In genomic region chr12:106141920-106142319, GRCh38 we compare ENCODE assay signal across 7 cellular contexts. TPM values are rescaled to one million over a fixed set of nuclear protein-coding genes. Genes with fewer than 3 reads are reported as not detected.
A peak's percentile ranks its signal among the peaks of the same experiment; 100 is the strongest.
DNase-seq lines count a peak whose midpoint lies in the region; ATAC-seq, FAIRE-seq and TF ChIP-seq lines count a peak whose summit lies in the region.
"Not testable (repeated sequence)": the region's sequence is repeated elsewhere in the genome, so short reads cannot be mapped to it uniquely, and the experiment has no call there.

No MANE protein-coding gene starts in this region.

- FAIRE-seq in astrocyte (lab: Jason Lieb, UNC), result not testable (repeated sequence)

- H3K4me3 Mint-ChIP-seq in Calu3 (ENCODE audit: low read depth, unreplicated experiment), result peak overlapping the region; percentile 78
- peak overlapping the region; percentile 91 for H3K4me3 Mint-ChIP-seq in astrocyte (ENCODE audit: unreplicated experiment)
- H3K4me3 Mint-ChIP-seq in glutamatergic neuron (ENCODE audit: unreplicated experiment), result peak overlapping the region; percentile 65
- H3K4me3 Mint-ChIP-seq in neural crest cell, result peak overlapping the region; percentile 94

- intact Hi-C loops in Calu3 (cut with micrococcal nuclease; ENCODE audit: unreplicated experiment), result not testable (repeated sequence)
- intact Hi-C loops in gastrocnemius medialis (cut with DNase I; ENCODE audit: low total_unique reads), result loop anchor here (5.0 kb wide), 1 partner anchor 160 kb away; the partner anchor contains the start of gene TCP11L2

- not testable (repeated sequence) for TF ChIP-seq POLR2A in gastrocnemius medialis (IDR thresholded peaks at IDR 0.05)

- H3K9me2 ChIP-seq in hepatocyte (replicated peaks; ENCODE audit: insufficient read depth), result not testable (repeated sequence)

- H3K4me2 ChIP-seq in astrocyte (ENCODE audit: low read length) (peak overlapping the region; percentile 90), hepatocyte (peak overlapping the region; percentile 95)

- not testable (repeated sequence) for DNase-seq in Calu3; astrocyte (ENCODE audit: low read depth); glutamatergic neuron; hepatocyte (ENCODE audit: low spot score); neural crest cell (ENCODE audit: low read depth, low spot score); gastrocnemius medialis
- DNase-seq in MV-4-11 (lab: John Stamatoyannopoulos, UW), result peak; percentile 9

- CTCF ChIA-PET in Calu3 (lab: Charles Lee), result interaction anchor here (0.6 kb wide), 1 partner anchor 649 kb away, joined by 3 read pairs; no protein-coding TSS in a partner anchor

- not testable (repeated sequence) for TF ChIP-seq CTCF in Calu3 (IDR thresholded peaks at IDR 0.05; ENCODE audit: unreplicated experiment); astrocyte (IDR thresholded peaks at IDR 0.05; ENCODE audit: insufficient read depth, low read depth, low read length); glutamatergic neuron (IDR thresholded peaks at IDR 0.05; ENCODE audit: partially characterized antibody, unreplicated experiment); hepatocyte (IDR thresholded peaks at IDR 0.05; ENCODE audit: poor library complexity); neural crest cell (conservative IDR thresholded peaks at IDR 0.05); gastrocnemius medialis (IDR thresholded peaks at IDR 0.05 in 4 of 5, conservative IDR thresholded peaks at IDR 0.05 in 1 of 5)

- H2AFZ ChIP-seq in astrocyte (ENCODE audit: low read depth, low read length); hepatocyte: not testable (repeated sequence)

- H3K4me3 ChIP-seq in astrocyte (ENCODE audit: insufficient read depth, low read depth, low read length); hepatocyte; gastrocnemius medialis: not testable (repeated sequence)

- 84% methylated on average over 7 of the region's 8 CpGs for WGBS in hepatocyte (ENCODE audit: low lambda C conversion rate, missing lambda C conversion rate)

- H3K4me1 Mint-ChIP-seq in Calu3 (ENCODE audit: low read depth, unreplicated experiment) (peaks cover 53% of the 10 kb centered on the region), astrocyte (ENCODE audit: low read depth, unreplicated experiment) (peaks cover 44% of the 10 kb centered on the region), neural crest cell (peaks cover 68% of the 10 kb centered on the region)
- H3K4me1 Mint-ChIP-seq in glutamatergic neuron (ENCODE audit: low read depth, unreplicated experiment), result not testable (repeated sequence)

- in situ Hi-C loops in gastrocnemius medialis (cut with MboI; ENCODE audit: low sequenced_read_pairs in 4 of 4), result loop anchor here (5.0 to 25.0 kb wide), 3 partner anchors 330 to 730 kb away; no protein-coding TSS in a partner anchor

- not testable (repeated sequence) for ATAC-seq in gastrocnemius medialis

- H3K4me1 ChIP-seq in astrocyte (ENCODE audit: insufficient read depth, low read length), result peaks cover 28% of the 10 kb centered on the region
- H3K4me1 ChIP-seq in hepatocyte (ENCODE audit: insufficient read depth), result peaks cover 19% of the 10 kb centered on the region
- H3K4me1 ChIP-seq in gastrocnemius medialis, result peaks cover 49 to 64% of the 10 kb centered on the region in 2 donors

- not testable (repeated sequence) for H3K9me3 Mint-ChIP-seq in Calu3 (ENCODE audit: low read depth, unreplicated experiment); astrocyte (ENCODE audit: unreplicated experiment); glutamatergic neuron (ENCODE audit: unreplicated experiment); neural crest cell

- H3K36me3 ChIP-seq in astrocyte (ENCODE audit: insufficient read depth, low read length); hepatocyte (replicated peaks; ENCODE audit: insufficient read depth, low read depth); gastrocnemius medialis: not testable (repeated sequence)

- not testable (repeated sequence) for H3K27ac Mint-ChIP-seq in Calu3 (ENCODE audit: unreplicated experiment); astrocyte (ENCODE audit: unreplicated experiment); glutamatergic neuron (ENCODE audit: unreplicated experiment); neural crest cell (ENCODE audit: unreplicated experiment)

- not testable (repeated sequence) for H3K27ac ChIP-seq in astrocyte (ENCODE audit: low read depth, low read length); hepatocyte
- H3K27ac ChIP-seq in gastrocnemius medialis, result peak overlapping the region; percentile 94 to 99 (median 99)

- not testable (repeated sequence) for BruUV-seq in Calu3 (replicated peaks; lab: Mats Ljungman, UMichigan)

- H4K20me1 ChIP-seq in astrocyte (ENCODE audit: insufficient read depth, low read length) (peaks cover 14% of the 10 kb centered on the region), hepatocyte (ENCODE audit: insufficient read depth, poor library complexity, severe bottlenecking) (peaks cover 10% of the 10 kb centered on the region)

- peaks cover 32% of the 10 kb centered on the region for H3K36me3 Mint-ChIP-seq in Calu3 (ENCODE audit: insufficient read depth, unreplicated experiment)
- H3K36me3 Mint-ChIP-seq in astrocyte (ENCODE audit: low read depth, unreplicated experiment); glutamatergic neuron (ENCODE audit: unreplicated experiment); neural crest cell (ENCODE audit: low read depth): not testable (repeated sequence)

- not testable (repeated sequence) for H3K9ac ChIP-seq in astrocyte (ENCODE audit: low read length)

- not testable (repeated sequence) for H3K9me3 ChIP-seq in astrocyte (ENCODE audit: insufficient read depth, low read depth, low read length); hepatocyte (ENCODE audit: low read depth); gastrocnemius medialis

- not testable (repeated sequence) for H3K27me3 ChIP-seq in astrocyte (ENCODE audit: insufficient read depth, low read length); hepatocyte; gastrocnemius medialis

- H3K79me2 ChIP-seq in astrocyte (ENCODE audit: insufficient read depth, low read length) (peaks cover 56% of the 10 kb centered on the region), hepatocyte (peaks cover 58% of the 10 kb centered on the region)

- not testable (repeated sequence) for H3K27me3 Mint-ChIP-seq in Calu3 (ENCODE audit: unreplicated experiment); astrocyte (ENCODE audit: low read depth, unreplicated experiment); glutamatergic neuron (ENCODE audit: unreplicated experiment); neural crest cell (ENCODE audit: low read depth)

RNA-seq across cellular contexts. Expression of gene NUAK1, which starts 3.2 kb away (rescaled TPM):
- total RNA-seq in Calu3 (2022), result 8.0 and 14.3 TPM in 2 replicates
- 94.0 and 96.1 TPM in 2 replicates for total RNA-seq in astrocyte
- 18.8 TPM for total RNA-seq in glutamatergic neuron (ENCODE audit: unreplicated experiment)
- 5.3 and 13.0 TPM in 2 replicates for total RNA-seq in hepatocyte
- 2.5 and 3.5 TPM in 2 replicates for polyA plus RNA-seq in hepatocyte
- 35.3 and 35.6 TPM in 2 replicates for total RNA-seq in neural crest cell
- 10 to 100 TPM; 18.9 to 34.5 (median 29.1) TPM for total RNA-seq in gastrocnemius medialis
